ENCODE assay signal across 12 cellular contexts in genomic region chr10:44311563-44311905, GRCh38.
DNase-seq lines count a peak whose midpoint lies in the region; ATAC-seq and TF ChIP-seq lines count a peak whose summit lies in the region.
"Had no signal": no experiment of that assay in that cellular context is flagged by ENCODE, and none has a peak within 500 bp of the region (broad histone marks: within the 10 kb centered on the region; RNA-seq: fewer than 3 reads in every experiment).

No MANE protein-coding gene starts in this region.

- H3K14ac ChIP-seq in mesenchymal stem cell (ENCODE audit: low read length in 2 of 2): no peak overlapping the region

- H2BK120ac ChIP-seq in mesenchymal stem cell (ENCODE audit: low read depth, low read length): no peak overlapping the region

- H3K27ac Mint-ChIP-seq in activated T-cell treated with anti-CD3 and anti-CD28 coated beads, Interleukin-2, amount 50 U/mL, for 72 hours: no peak overlapping the region
- H3K27ac Mint-ChIP-seq in activated T-cell treated with anti-CD3 and anti-CD28 coated beads, Interleukin-2, amount 50 U/mL, for 24 hours: no peak overlapping the region
- H3K27ac Mint-ChIP-seq in activated CD8-positive, alpha-beta T cell treated with anti-CD3 and anti-CD28 coated beads for 36 hours: no peak overlapping the region
- peak overlapping the region; percentile 5 for H3K27ac Mint-ChIP-seq in type B pancreatic cell

- H3K4me3 ChIP-seq in mesenchymal stem cell (ENCODE audit: insufficient read depth in 1 of 2, low read depth in 1 of 2, low read length in 2 of 2): peak overlapping the region in 1 of 2 experiments; percentile 36
- H3K4me3 ChIP-seq: SK-N-MC had no signal

- intact Hi-C loops in activated CD8-positive, alpha-beta T cell treated with anti-CD3 and anti-CD28 coated beads for 36 hours (cut with micrococcal nuclease): loop anchor here (10.0 kb wide), 1 partner anchor 627 kb away; no protein-coding TSS in a partner anchor

- CTCF ChIA-PET in activated CD8-positive, alpha-beta T cell treated with anti-CD3 and anti-CD28 coated beads for 36 hours (lab: Charles Lee): interaction anchor here (0.9 to 1.3 kb wide), 3 partner anchors 12 to 622 kb away, joined by 3 to 4 read pairs (median 4); no protein-coding TSS in a partner anchor

- no peaks in the 10 kb centered on the region for H3K9me3 ChIP-seq in mesenchymal stem cell (ENCODE audit: control insufficient read depth, low read length)
- H3K9me3 ChIP-seq: thoracic aorta had no signal

- H2AFZ ChIP-seq in mesenchymal stem cell (ENCODE audit: low read depth, low read length): no peak overlapping the region

- H3K23ac ChIP-seq in mesenchymal stem cell (ENCODE audit: low read length in 2 of 2): no peak overlapping the region

- peak in 1 of 2 donors; percentile 29 for ATAC-seq in activated T-cell treated with anti-CD3 and anti-CD28 coated beads, Interleukin-2, amount 50 U/mL, for 72 hours (replicated peaks in 1 of 2)
- peak; percentile 31 for ATAC-seq in activated CD8-positive, alpha-beta T cell treated with anti-CD3 and anti-CD28 coated beads for 36 hours
- ATAC-seq in HG03045 (IDR thresholded peaks at IDR 0.05; ENCODE audit: unreplicated experiment): no peak

- no peak overlapping the region for H2BK15ac ChIP-seq in mesenchymal stem cell (ENCODE audit: low read depth, poor library complexity, severe bottlenecking)

- peaks cover 0 to 1% of the 10 kb centered on the region in 2 donors for H3K9me3 Mint-ChIP-seq in activated T-cell treated with anti-CD3 and anti-CD28 coated beads, Interleukin-2, amount 50 U/mL, for 72 hours
- H3K9me3 Mint-ChIP-seq in activated T-cell treated with anti-CD3 and anti-CD28 coated beads, Interleukin-2, amount 50 U/mL, for 24 hours: no peaks in the 10 kb centered on the region
- H3K9me3 Mint-ChIP-seq in activated CD8-positive, alpha-beta T cell treated with anti-CD3 and anti-CD28 coated beads for 36 hours: no peaks in the 10 kb centered on the region
- peaks cover 5% of the 10 kb centered on the region for H3K9me3 Mint-ChIP-seq in type B pancreatic cell

- H3K27me3 Mint-ChIP-seq in activated T-cell treated with anti-CD3 and anti-CD28 coated beads, Interleukin-2, amount 50 U/mL, for 72 hours (ENCODE audit: low read depth): peaks cover 15% of the 10 kb centered on the region
- H3K27me3 Mint-ChIP-seq in activated T-cell treated with anti-CD3 and anti-CD28 coated beads, Interleukin-2, amount 50 U/mL, for 24 hours: peaks cover 28% of the 10 kb centered on the region
- H3K27me3 Mint-ChIP-seq in activated CD8-positive, alpha-beta T cell treated with anti-CD3 and anti-CD28 coated beads for 36 hours: peaks cover 17% of the 10 kb centered on the region
- peaks cover 25% of the 10 kb centered on the region for H3K27me3 Mint-ChIP-seq in type B pancreatic cell

- WGBS in mesenchymal stem cell: 89% methylated on average over 11 of the region's 11 CpGs

- no peak overlapping the region for H4K8ac ChIP-seq in mesenchymal stem cell (ENCODE audit: low read length)

- H3K18ac ChIP-seq in mesenchymal stem cell (ENCODE audit: low read depth in 1 of 2, low read length in 2 of 2): peak overlapping the region in 1 of 2 experiments; percentile 61

- H3K27me3 ChIP-seq in mesenchymal stem cell (ENCODE audit: control insufficient read depth in 1 of 2, insufficient read depth in 1 of 2, low read length in 2 of 2): no peaks in the 10 kb centered on the region

- H3K27ac ChIP-seq in mesenchymal stem cell (ENCODE audit: low read length, poor library complexity, severe bottlenecking): no peak overlapping the region
- H3K27ac ChIP-seq: SK-N-MC, thoracic aorta had no signal

- no peaks in the 10 kb centered on the region for H3K36me3 Mint-ChIP-seq in activated T-cell treated with anti-CD3 and anti-CD28 coated beads, Interleukin-2, amount 50 U/mL, for 72 hours (ENCODE audit: insufficient read depth in 2 of 2)
- no peaks in the 10 kb centered on the region for H3K36me3 Mint-ChIP-seq in activated T-cell treated with anti-CD3 and anti-CD28 coated beads, Interleukin-2, amount 50 U/mL, for 24 hours (ENCODE audit: low read depth)
- no peaks in the 10 kb centered on the region for H3K36me3 Mint-ChIP-seq in activated CD8-positive, alpha-beta T cell treated with anti-CD3 and anti-CD28 coated beads for 36 hours (ENCODE audit: low read depth)
- H3K36me3 Mint-ChIP-seq in type B pancreatic cell: no peaks in the 10 kb centered on the region

- peak overlapping the region; percentile 12 to 59 for H3K4me3 Mint-ChIP-seq in activated T-cell treated with anti-CD3 and anti-CD28 coated beads, Interleukin-2, amount 50 U/mL, for 72 hours
- no peak overlapping the region for H3K4me3 Mint-ChIP-seq in activated T-cell treated with anti-CD3 and anti-CD28 coated beads, Interleukin-2, amount 50 U/mL, for 24 hours
- H3K4me3 Mint-ChIP-seq in activated CD8-positive, alpha-beta T cell treated with anti-CD3 and anti-CD28 coated beads for 36 hours: no peak overlapping the region
- H3K4me3 Mint-ChIP-seq in type B pancreatic cell: peak overlapping the region; percentile 53

- peak overlapping the region; percentile 50 for H3K9ac ChIP-seq in mesenchymal stem cell (ENCODE audit: low read length)

- H3K4me2 ChIP-seq in mesenchymal stem cell (ENCODE audit: low read length, poor library complexity, severe bottlenecking): no peak overlapping the region

- no peak for DNase-seq in activated T-cell treated with anti-CD3 and anti-CD28 coated beads, Interleukin-2, amount 50 U/mL, for 72 hours
- no peak for DNase-seq in activated T-cell treated with anti-CD3 and anti-CD28 coated beads, Interleukin-2, amount 50 U/mL, for 24 hours
- DNase-seq in activated CD8-positive, alpha-beta T cell treated with anti-CD3 and anti-CD28 coated beads for 36 hours: no peak
- DNase-seq in mesenchymal stem cell: no peak
- no peak for DNase-seq in type B pancreatic cell (ENCODE audit: extremely low spot score, unreplicated experiment)
- DNase-seq in activated CD4-positive, alpha-beta T cell treated with anti-CD3 and anti-CD28 coated beads, Interleukin-2, amount 50 U/mL, for 4 hours: no peak
- no peak for DNase-seq in stimulated activated CD4-positive, alpha-beta T cell treated with anti-CD3 and anti-CD28 coated beads, Interleukin-1b, Interleukin-23, amount 100 ng/mL, for 48 hours
- DNase-seq: 8988T, NCI-H1417 treated with DMSO at 0.1 percent for 48 hours had no signal

- peak overlapping the region in 1 of 2 experiments; percentile 64 for H2BK12ac ChIP-seq in mesenchymal stem cell (ENCODE audit: low read length in 2 of 2)

- H3K4me1 Mint-ChIP-seq in activated T-cell treated with anti-CD3 and anti-CD28 coated beads, Interleukin-2, amount 50 U/mL, for 72 hours (ENCODE audit: low read depth): peaks cover 12% of the 10 kb centered on the region
- H3K4me1 Mint-ChIP-seq in activated T-cell treated with anti-CD3 and anti-CD28 coated beads, Interleukin-2, amount 50 U/mL, for 24 hours (ENCODE audit: low read depth): peaks cover 9% of the 10 kb centered on the region
- peaks cover 12% of the 10 kb centered on the region for H3K4me1 Mint-ChIP-seq in activated CD8-positive, alpha-beta T cell treated with anti-CD3 and anti-CD28 coated beads for 36 hours (ENCODE audit: low read depth)
- peaks cover 19% of the 10 kb centered on the region for H3K4me1 Mint-ChIP-seq in type B pancreatic cell (ENCODE audit: unreplicated experiment)

- POLR2A ChIA-PET in activated CD8-positive, alpha-beta T cell treated with anti-CD3 and anti-CD28 coated beads for 36 hours (lab: Charles Lee): interaction anchor here (1.0 kb wide), 1 partner anchor 717 kb away, joined by 3 read pairs; no protein-coding TSS in a partner anchor

- H3K4me1 ChIP-seq in mesenchymal stem cell (ENCODE audit: control insufficient read depth, insufficient read depth, low read depth, low read length): peaks cover 16% of the 10 kb centered on the region

- peak overlapping the region; percentile 70 for H4K91ac ChIP-seq in mesenchymal stem cell (ENCODE audit: low read length)

- no peaks in the 10 kb centered on the region for H3K36me3 ChIP-seq in mesenchymal stem cell (ENCODE audit: control insufficient read depth in 1 of 2, insufficient read depth in 2 of 2, low read depth in 1 of 2, low read length in 2 of 2)
- H3K36me3 ChIP-seq: thoracic aorta had no signal

- TF ChIP-seq CTCF in activated CD8-positive, alpha-beta T cell treated with anti-CD3 and anti-CD28 coated beads for 36 hours (IDR thresholded peaks at IDR 0.05): no peak
- TF ChIP-seq CTCF in type B pancreatic cell (conservative IDR thresholded peaks at IDR 0.05): no peak

- H2AK5ac ChIP-seq in mesenchymal stem cell (ENCODE audit: low read length, severe bottlenecking): no peak overlapping the region

- no peak overlapping the region for H3K4ac ChIP-seq in mesenchymal stem cell (ENCODE audit: low read depth in 1 of 2, low read length in 2 of 2)

- H2BK5ac ChIP-seq in mesenchymal stem cell (ENCODE audit: low read depth, low read length, poor library complexity, severe bottlenecking): no peak overlapping the region

- H3K79me1 ChIP-seq in mesenchymal stem cell (replicated peaks; ENCODE audit: low read length, poor library complexity, severe bottlenecking): no peaks in the 10 kb centered on the region

Comparison
In these comparisons a context has a peak if more than half of its experiments do, and no peak if none do; other contexts are left out.
1. H3K4me3 Mint-ChIP-seq: peak in activated T-cell treated with anti-CD3 and anti-CD28 coated beads, Interleukin-2, amount 50 U/mL, for 72 hours (2 of 2) and type B pancreatic cell (single experiment); none in activated T-cell treated with anti-CD3 and anti-CD28 coated beads, Interleukin-2, amount 50 U/mL, for 24 hours (single experiment) and activated CD8-positive, alpha-beta T cell treated with anti-CD3 and anti-CD28 coated beads for 36 hours (single experiment).